In genomic region chr4:79399076-79399475, GRCh38 we compare ENCODE assay signal across 33 cellular contexts. TPM values are rescaled to one million over a fixed set of nuclear protein-coding genes. Genes with fewer than 3 reads are reported as not detected.
"Had no signal": no experiment of that assay in that cellular context is flagged by ENCODE, and none has a peak within 500 bp of the region (broad histone marks: within the 10 kb centered on the region; RNA-seq: fewer than 3 reads in every experiment).

No MANE protein-coding gene starts in this region.

- H3K36me3 ChIP-seq: esophagus squamous epithelium, heart right ventricle, lower lobe of right lung, pancreas, prostate gland, thoracic aorta, uterus had no signal

- H3K9me3 ChIP-seq: esophagus squamous epithelium, heart right ventricle, lower lobe of right lung, pancreas, prostate gland, thoracic aorta, uterus had no signal

- H3K4me1 ChIP-seq: esophagus squamous epithelium, heart right ventricle, lower lobe of right lung, pancreas, prostate gland, uterus had no signal

- DNase-seq: activated CD4-positive, alpha-beta T cell treated with anti-CD3 and anti-CD28 coated beads for 1 hour; activated CD4-positive, alpha-beta T cell treated with anti-CD3 and anti-CD28 coated beads, Interleukin-2, amount 10 ng/mL, durations not matched to agents 7 days and 5 days; activated CD8-positive, alpha-beta T cell treated with anti-CD3 and anti-CD28 coated beads for 36 hours; activated naive CD4-positive, alpha-beta T cell; activated T-cell treated with anti-CD3 and anti-CD28 coated beads, Interleukin-2, amount 50 U/mL, for 48 hours; anterior cingulate cortex; effector CD8-positive, alpha-beta T cell; esophagus squamous epithelium; foreskin melanocyte; heart right ventricle; lower lobe of right lung; mesenchymal stem cell; naive thymus-derived CD8-positive, alpha-beta T cell; nucleus accumbens; pancreas; retina; stimulated activated CD4-positive, alpha-beta T cell treated with anti-CD3 and anti-CD28 coated beads, Interleukin-12 subunit alpha, Interleukin-12 subunit beta, amount 100 ng/mL, for 4 hours; stimulated activated CD4-positive, alpha-beta T cell treated with anti-CD3 and anti-CD28 coated beads, Interleukin-4, amount 100 ng/mL, for 1 hour; stimulated activated naive CD8-positive, alpha-beta T cell treated with anti-CD3 and anti-CD28 coated beads, Interleukin-15, Interleukin-2, amounts not matched to agents 100 U/mL and 50 U/mL, for 24 hours; trophoblast cell; uterus had no signal

- H3K27me3 ChIP-seq: esophagus squamous epithelium, heart right ventricle, pancreas, uterus had no signal

- H3K4me3 ChIP-seq: esophagus squamous epithelium, heart right ventricle, lower lobe of right lung, pancreas, prostate gland, skin epidermis, thoracic aorta, uterus had no signal

- ATAC-seq: activated CD8-positive, alpha-beta T cell treated with anti-CD3 and anti-CD28 coated beads for 36 hours; heart right ventricle; lower lobe of right lung; naive thymus-derived CD8-positive, alpha-beta T cell; pancreas; sciatic nerve; stimulated activated naive CD8-positive, alpha-beta T cell treated with anti-CD3 and anti-CD28 coated beads, Interleukin-15, Interleukin-2, amounts not matched to agents 100 U/mL and 50 U/mL, for 24 hours; WTC11 had no signal

- H3K27ac ChIP-seq: epithelial cell of prostate, esophagus squamous epithelium, heart right ventricle, lower lobe of right lung, pancreas, prostate gland, skin epidermis, thoracic aorta, uterus had no signal

RNA-seq across cellular contexts. Expression of gene GK2, which starts 9.0 kb away (rescaled TPM):
- total RNA-seq: activated CD4-positive, alpha-beta T cell treated with anti-CD3 and anti-CD28 coated beads, Interleukin-2, amount 10 ng/mL, durations not matched to agents 7 days and 5 days; activated CD8-positive, alpha-beta T cell treated with anti-CD3 and anti-CD28 coated beads for 36 hours; activated T-helper 2 cell treated with anti-CD3 and anti-CD28 coated beads, Interferon-gamma antibody, Interleukin-2, Interleukin-4, amounts not matched to agents 10 μg/mL and 5 μg/mL and 100 μg/mL, durations not matched to agents 14 hours and 24 hours and 36 hours; bronchial epithelial cell; dermis microvascular lymphatic vessel endothelial cell; esophagus squamous epithelium; glomerular endothelial cell; heart right ventricle; kidney epithelial cell; lower lobe of right lung; naive thymus-derived CD8-positive, alpha-beta T cell; neural crest cell; pancreas; sciatic nerve; thoracic aorta; uterus; WTC11 had no signal
